ENCODE assay signal across 1 cellular context in the genomic region with DNA sequence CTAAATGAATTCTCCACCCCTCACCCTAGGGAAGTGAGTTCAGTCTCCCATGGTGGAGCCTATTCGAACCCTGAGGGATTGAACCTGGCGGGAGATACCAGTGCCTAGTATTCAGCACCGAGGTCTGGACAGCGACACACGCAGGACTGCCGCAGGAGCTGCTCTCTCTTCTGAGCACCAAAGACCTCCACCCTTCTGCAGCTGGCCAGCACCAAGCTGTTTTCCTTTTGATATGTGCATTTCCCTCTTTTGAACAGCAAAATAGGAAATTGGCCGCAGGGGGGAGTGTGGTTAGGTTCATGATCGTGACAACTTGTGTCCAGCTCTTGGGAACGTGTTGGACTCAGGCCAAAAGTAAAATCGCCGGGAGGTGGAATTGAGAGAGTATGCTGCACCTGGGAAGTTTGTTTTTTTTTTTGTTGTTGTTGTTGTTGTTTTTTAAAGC.
TF ChIP-seq lines count a peak whose summit lies in the region.

No MANE protein-coding gene starts in this region.

TF ChIP-seq in HepG2, 621 proteins besides CTCF, POLR2A, EP300 and RAD21 (continued from another document and continues in another):
- TF ChIP-seq, protein P1, sequence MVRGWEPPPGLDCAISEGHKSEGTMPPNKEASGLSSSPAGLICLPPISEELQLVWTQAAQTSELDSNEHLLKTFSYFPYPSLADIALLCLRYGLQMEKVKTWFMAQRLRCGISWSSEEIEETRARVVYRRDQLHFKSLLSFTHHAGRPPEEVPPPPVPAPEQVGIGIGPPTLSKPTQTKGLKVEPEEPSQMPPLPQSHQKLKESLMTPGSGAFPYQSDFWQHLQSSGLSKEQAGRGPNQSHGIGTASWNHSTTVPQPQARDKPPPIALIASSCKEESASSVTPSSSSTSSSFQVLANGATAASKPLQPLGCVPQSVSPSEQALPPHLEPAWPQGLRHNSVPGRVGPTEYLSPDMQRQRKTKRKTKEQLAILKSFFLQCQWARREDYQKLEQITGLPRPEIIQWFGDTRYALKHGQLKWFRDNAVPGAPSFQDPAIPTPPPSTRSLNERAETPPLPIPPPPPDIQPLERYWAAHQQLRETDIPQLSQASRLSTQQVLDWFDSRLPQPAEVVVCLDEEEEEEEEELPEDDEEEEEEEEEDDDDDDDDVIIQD (CRISPR knock-in tag; IDR thresholded peaks at IDR 0.05; ENCODE audit: low read depth): no peak
- TF ChIP-seq, protein P2, sequence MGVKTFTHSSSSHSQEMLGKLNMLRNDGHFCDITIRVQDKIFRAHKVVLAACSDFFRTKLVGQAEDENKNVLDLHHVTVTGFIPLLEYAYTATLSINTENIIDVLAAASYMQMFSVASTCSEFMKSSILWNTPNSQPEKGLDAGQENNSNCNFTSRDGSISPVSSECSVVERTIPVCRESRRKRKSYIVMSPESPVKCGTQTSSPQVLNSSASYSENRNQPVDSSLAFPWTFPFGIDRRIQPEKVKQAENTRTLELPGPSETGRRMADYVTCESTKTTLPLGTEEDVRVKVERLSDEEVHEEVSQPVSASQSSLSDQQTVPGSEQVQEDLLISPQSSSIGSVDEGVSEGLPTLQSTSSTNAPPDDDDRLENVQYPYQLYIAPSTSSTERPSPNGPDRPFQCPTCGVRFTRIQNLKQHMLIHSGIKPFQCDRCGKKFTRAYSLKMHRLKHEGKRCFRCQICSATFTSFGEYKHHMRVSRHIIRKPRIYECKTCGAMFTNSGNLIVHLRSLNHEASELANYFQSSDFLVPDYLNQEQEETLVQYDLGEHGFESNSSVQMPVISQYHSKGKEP (CRISPR knock-in tag; IDR thresholded peaks at IDR 0.05): peak; percentile 89; the same call in 1 of the 2 replicates
- TF ChIP-seq, protein P3, sequence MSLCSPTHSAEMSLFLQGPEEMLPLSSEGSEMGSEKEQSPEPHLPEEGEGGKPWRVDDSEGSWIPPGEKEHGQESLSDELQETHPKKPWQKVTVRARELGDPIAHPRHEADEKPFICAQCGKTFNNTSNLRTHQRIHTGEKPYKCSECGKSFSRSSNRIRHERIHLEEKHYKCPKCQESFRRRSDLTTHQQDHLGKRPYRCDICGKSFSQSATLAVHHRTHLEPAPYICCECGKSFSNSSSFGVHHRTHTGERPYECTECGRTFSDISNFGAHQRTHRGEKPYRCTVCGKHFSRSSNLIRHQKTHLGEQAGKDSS (CRISPR knock-in tag; IDR thresholded peaks at IDR 0.05; ENCODE audit: borderline replicate concordance, low read depth): peak; percentile 39; the same call in 1 of the 2 replicates
- TF ChIP-seq ARHGAP35 (CRISPR knock-in tag; IDR thresholded peaks at IDR 0.05; ENCODE audit: borderline replicate concordance): peak; percentile 46; the same call in 1 of the 2 replicates
- peak; percentile 40; the same call in 1 of the 2 replicates for TF ChIP-seq ZNF230 (CRISPR knock-in tag; IDR thresholded peaks at IDR 0.05)
- no peak for TF ChIP-seq ZNF235 (CRISPR knock-in tag; IDR thresholded peaks at IDR 0.05; ENCODE audit: borderline replicate concordance)
- no peak for TF ChIP-seq ZNF367 (CRISPR knock-in tag; IDR thresholded peaks at IDR 0.05; ENCODE audit: borderline replicate concordance)
- TF ChIP-seq, protein P4, sequence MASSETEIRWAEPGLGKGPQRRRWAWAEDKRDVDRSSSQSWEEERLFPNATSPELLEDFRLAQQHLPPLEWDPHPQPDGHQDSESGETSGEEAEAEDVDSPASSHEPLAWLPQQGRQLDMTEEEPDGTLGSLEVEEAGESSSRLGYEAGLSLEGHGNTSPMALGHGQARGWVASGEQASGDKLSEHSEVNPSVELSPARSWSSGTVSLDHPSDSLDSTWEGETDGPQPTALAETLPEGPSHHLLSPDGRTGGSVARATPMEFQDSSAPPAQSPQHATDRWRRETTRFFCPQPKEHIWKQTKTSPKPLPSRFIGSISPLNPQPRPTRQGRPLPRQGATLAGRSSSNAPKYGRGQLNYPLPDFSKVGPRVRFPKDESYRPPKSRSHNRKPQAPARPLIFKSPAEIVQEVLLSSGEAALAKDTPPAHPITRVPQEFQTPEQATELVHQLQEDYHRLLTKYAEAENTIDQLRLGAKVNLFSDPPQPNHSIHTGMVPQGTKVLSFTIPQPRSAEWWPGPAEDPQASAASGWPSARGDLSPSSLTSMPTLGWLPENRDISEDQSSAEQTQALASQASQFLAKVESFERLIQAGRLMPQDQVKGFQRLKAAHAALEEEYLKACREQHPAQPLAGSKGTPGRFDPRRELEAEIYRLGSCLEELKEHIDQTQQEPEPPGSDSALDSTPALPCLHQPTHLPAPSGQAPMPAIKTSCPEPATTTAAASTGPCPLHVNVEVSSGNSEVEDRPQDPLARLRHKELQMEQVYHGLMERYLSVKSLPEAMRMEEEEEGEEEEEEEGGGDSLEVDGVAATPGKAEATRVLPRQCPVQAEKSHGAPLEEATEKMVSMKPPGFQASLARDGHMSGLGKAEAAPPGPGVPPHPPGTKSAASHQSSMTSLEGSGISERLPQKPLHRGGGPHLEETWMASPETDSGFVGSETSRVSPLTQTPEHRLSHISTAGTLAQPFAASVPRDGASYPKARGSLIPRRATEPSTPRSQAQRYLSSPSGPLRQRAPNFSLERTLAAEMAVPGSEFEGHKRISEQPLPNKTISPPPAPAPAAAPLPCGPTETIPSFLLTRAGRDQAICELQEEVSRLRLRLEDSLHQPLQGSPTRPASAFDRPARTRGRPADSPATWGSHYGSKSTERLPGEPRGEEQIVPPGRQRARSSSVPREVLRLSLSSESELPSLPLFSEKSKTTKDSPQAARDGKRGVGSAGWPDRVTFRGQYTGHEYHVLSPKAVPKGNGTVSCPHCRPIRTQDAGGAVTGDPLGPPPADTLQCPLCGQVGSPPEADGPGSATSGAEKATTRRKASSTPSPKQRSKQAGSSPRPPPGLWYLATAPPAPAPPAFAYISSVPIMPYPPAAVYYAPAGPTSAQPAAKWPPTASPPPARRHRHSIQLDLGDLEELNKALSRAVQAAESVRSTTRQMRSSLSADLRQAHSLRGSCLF (CRISPR knock-in tag; IDR thresholded peaks at IDR 0.05; ENCODE audit: borderline replicate concordance): peak; percentile 68; the same call in 1 of the 2 replicates
- TF ChIP-seq, protein P5, sequence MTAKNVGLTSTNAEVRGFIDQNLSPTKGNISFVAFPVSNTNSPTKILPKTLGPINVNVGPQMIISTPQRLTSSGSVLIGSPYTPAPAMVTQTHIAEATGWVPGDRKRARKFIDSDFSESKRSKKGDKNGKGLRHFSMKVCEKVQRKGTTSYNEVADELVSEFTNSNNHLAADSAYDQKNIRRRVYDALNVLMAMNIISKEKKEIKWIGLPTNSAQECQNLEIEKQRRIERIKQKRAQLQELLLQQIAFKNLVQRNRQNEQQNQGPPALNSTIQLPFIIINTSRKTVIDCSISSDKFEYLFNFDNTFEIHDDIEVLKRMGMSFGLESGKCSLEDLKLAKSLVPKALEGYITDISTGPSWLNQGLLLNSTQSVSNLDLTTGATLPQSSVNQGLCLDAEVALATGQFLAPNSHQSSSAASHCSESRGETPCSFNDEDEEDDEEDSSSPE (CRISPR knock-in tag; IDR thresholded peaks at IDR 0.05): 0 out of 2 replicates have a peak, but pooled peaks have one; percentile 23
- 0 out of 2 replicates have a peak, but pooled peaks have one; percentile 58 for TF ChIP-seq ZNF160 (CRISPR knock-in tag; IDR thresholded peaks at IDR 0.05)
- no peak for TF ChIP-seq ZNF816 (CRISPR knock-in tag; IDR thresholded peaks at IDR 0.05; ENCODE audit: borderline replicate concordance)
- TF ChIP-seq, protein P6, sequence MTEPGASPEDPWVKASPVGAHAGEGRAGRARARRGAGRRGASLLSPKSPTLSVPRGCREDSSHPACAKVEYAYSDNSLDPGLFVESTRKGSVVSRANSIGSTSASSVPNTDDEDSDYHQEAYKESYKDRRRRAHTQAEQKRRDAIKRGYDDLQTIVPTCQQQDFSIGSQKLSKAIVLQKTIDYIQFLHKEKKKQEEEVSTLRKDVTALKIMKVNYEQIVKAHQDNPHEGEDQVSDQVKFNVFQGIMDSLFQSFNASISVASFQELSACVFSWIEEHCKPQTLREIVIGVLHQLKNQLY (CRISPR knock-in tag; IDR thresholded peaks at IDR 0.05): no peak
- TF ChIP-seq KLF6 (CRISPR knock-in tag; IDR thresholded peaks at IDR 0.05): peak; percentile 91; the same call in 1 of the 2 replicates
- peak; percentile 71 for TF ChIP-seq ZNF543 (CRISPR knock-in tag; IDR thresholded peaks at IDR 0.05)
- no peak for TF ChIP-seq PHF20 (CRISPR knock-in tag; IDR thresholded peaks at IDR 0.05)
- TF ChIP-seq, protein P7, sequence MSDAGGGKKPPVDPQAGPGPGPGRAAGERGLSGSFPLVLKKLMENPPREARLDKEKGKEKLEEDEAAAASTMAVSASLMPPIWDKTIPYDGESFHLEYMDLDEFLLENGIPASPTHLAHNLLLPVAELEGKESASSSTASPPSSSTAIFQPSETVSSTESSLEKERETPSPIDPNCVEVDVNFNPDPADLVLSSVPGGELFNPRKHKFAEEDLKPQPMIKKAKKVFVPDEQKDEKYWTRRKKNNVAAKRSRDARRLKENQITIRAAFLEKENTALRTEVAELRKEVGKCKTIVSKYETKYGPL (CRISPR knock-in tag; IDR thresholded peaks at IDR 0.05): 0 out of 2 replicates have a peak, but pooled peaks have one; percentile 48
- TF ChIP-seq, protein P8, sequence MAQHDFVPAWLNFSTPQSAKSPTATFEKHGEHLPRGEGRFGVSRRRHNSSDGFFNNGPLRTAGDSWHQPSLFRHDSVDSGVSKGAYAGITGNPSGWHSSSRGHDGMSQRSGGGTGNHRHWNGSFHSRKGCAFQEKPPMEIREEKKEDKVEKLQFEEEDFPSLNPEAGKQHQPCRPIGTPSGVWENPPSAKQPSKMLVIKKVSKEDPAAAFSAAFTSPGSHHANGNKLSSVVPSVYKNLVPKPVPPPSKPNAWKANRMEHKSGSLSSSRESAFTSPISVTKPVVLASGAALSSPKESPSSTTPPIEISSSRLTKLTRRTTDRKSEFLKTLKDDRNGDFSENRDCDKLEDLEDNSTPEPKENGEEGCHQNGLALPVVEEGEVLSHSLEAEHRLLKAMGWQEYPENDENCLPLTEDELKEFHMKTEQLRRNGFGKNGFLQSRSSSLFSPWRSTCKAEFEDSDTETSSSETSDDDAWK (CRISPR knock-in tag; IDR thresholded peaks at IDR 0.05): no peak
- no peak for TF ChIP-seq ZNF616 (CRISPR knock-in tag; IDR thresholded peaks at IDR 0.05; ENCODE audit: low read depth)
- TF ChIP-seq SOX6 (IDR thresholded peaks at IDR 0.05): no peak
- no peak for TF ChIP-seq SOX6 (CRISPR knock-in tag; IDR thresholded peaks at IDR 0.05)
- no peak for TF ChIP-seq JUNB (CRISPR knock-in tag; IDR thresholded peaks at IDR 0.05; ENCODE audit: borderline replicate concordance)
- no peak for TF ChIP-seq ZNF749 (CRISPR knock-in tag; IDR thresholded peaks at IDR 0.05; ENCODE audit: borderline replicate concordance)
- no peak for TF ChIP-seq TBP (CRISPR knock-in tag; IDR thresholded peaks at IDR 0.05)
- TF ChIP-seq ZNF713 (CRISPR knock-in tag; IDR thresholded peaks at IDR 0.05): no peak
- no peak for TF ChIP-seq ZNF607 (CRISPR knock-in tag; IDR thresholded peaks at IDR 0.05; ENCODE audit: borderline replicate concordance)
- no peak for TF ChIP-seq KDM6A (CRISPR knock-in tag; IDR thresholded peaks at IDR 0.05; ENCODE audit: low read depth)
- 0 out of 2 replicates have a peak, but pooled peaks have one; percentile 40 for TF ChIP-seq GATAD1 (CRISPR knock-in tag; IDR thresholded peaks at IDR 0.05)
- TF ChIP-seq, protein P9, sequence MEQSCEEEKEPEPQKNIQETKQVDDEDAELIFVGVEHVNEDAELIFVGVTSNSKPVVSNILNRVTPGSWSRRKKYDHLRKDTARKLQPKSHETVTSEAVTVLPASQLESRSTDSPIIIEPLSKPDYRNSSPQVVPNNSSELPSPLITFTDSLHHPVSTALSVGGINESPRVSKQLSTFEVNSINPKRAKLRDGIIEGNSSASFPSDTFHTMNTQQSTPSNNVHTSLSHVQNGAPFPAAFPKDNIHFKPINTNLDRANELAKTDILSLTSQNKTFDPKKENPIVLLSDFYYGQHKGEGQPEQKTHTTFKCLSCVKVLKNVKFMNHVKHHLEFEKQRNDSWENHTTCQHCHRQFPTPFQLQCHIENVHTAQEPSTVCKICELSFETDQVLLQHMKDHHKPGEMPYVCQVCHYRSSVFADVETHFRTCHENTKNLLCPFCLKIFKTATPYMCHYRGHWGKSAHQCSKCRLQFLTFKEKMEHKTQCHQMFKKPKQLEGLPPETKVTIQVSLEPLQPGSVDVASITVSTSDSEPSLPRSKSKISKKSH (CRISPR knock-in tag; IDR thresholded peaks at IDR 0.05; ENCODE audit: borderline replicate concordance): no peak
- no peak for TF ChIP-seq ZFP82 (CRISPR knock-in tag; IDR thresholded peaks at IDR 0.05; ENCODE audit: borderline replicate concordance)
- no peak for TF ChIP-seq CREB1 (IDR thresholded peaks at IDR 0.05)
- no peak for TF ChIP-seq CREB1 (CRISPR knock-in tag; IDR thresholded peaks at IDR 0.05)
- TF ChIP-seq DR1 (CRISPR knock-in tag; IDR thresholded peaks at IDR 0.05): no peak
- 0 out of 2 replicates have a peak, but pooled peaks have one; percentile 54 for TF ChIP-seq KLF12 (CRISPR knock-in tag; IDR thresholded peaks at IDR 0.05; ENCODE audit: borderline replicate concordance)
- no peak for TF ChIP-seq NCOA5 (CRISPR knock-in tag; IDR thresholded peaks at IDR 0.05)
- no peak for TF ChIP-seq ARID2 (CRISPR knock-in tag; IDR thresholded peaks at IDR 0.05; ENCODE audit: borderline replicate concordance)
- no peak for TF ChIP-seq PHF5A (CRISPR knock-in tag; IDR thresholded peaks at IDR 0.05; ENCODE audit: low read depth, unreplicated experiment)
- TF ChIP-seq, protein P10, sequence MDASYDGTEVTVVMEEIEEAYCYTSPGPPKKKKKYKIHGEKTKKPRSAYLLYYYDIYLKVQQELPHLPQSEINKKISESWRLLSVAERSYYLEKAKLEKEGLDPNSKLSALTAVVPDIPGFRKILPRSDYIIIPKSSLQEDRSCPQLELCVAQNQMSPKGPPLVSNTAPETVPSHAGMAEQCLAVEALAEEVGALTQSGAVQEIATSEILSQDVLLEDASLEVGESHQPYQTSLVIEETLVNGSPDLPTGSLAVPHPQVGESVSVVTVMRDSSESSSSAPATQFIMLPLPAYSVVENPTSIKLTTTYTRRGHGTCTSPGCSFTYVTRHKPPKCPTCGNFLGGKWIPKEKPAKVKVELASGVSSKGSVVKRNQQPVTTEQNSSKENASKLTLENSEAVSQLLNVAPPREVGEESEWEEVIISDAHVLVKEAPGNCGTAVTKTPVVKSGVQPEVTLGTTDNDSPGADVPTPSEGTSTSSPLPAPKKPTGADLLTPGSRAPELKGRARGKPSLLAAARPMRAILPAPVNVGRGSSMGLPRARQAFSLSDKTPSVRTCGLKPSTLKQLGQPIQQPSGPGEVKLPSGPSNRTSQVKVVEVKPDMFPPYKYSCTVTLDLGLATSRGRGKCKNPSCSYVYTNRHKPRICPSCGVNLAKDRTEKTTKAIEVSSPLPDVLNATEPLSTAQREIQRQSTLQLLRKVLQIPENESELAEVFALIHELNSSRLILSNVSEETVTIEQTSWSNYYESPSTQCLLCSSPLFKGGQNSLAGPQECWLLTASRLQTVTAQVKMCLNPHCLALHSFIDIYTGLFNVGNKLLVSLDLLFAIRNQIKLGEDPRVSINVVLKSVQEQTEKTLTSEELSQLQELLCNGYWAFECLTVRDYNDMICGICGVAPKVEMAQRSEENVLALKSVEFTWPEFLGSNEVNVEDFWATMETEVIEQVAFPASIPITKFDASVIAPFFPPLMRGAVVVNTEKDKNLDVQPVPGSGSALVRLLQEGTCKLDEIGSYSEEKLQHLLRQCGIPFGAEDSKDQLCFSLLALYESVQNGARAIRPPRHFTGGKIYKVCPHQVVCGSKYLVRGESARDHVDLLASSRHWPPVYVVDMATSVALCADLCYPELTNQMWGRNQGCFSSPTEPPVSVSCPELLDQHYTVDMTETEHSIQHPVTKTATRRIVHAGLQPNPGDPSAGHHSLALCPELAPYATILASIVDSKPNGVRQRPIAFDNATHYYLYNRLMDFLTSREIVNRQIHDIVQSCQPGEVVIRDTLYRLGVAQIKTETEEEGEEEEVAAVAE (CRISPR knock-in tag; IDR thresholded peaks at IDR 0.05; ENCODE audit: borderline replicate concordance): peak; percentile 77; the same call in 1 of the 2 replicates
- no peak for TF ChIP-seq ZBTB21 (CRISPR knock-in tag; IDR thresholded peaks at IDR 0.05)
